1 cellular context compared by ENCODE assay signal in genomic region chr9:127419306-127419705, GRCh38.
TF ChIP-seq lines count a peak whose summit lies in the region.

No MANE protein-coding gene starts in this region.

TF ChIP-seq in HepG2, 621 proteins besides CTCF, POLR2A, EP300 and RAD21:
- no peak for TF ChIP-seq IRX3 (CRISPR knock-in tag; IDR thresholded peaks at IDR 0.05; ENCODE audit: borderline replicate concordance, low read depth)
- peak; percentile 55 for TF ChIP-seq POLR2G (IDR thresholded peaks at IDR 0.05; ENCODE audit: low read depth, low read length)
- no peak for TF ChIP-seq ZNF556 (CRISPR knock-in tag; IDR thresholded peaks at IDR 0.05; ENCODE audit: borderline replicate concordance)
